Comparison of ENCODE assay signal across 26 cellular contexts in the genomic region with DNA sequence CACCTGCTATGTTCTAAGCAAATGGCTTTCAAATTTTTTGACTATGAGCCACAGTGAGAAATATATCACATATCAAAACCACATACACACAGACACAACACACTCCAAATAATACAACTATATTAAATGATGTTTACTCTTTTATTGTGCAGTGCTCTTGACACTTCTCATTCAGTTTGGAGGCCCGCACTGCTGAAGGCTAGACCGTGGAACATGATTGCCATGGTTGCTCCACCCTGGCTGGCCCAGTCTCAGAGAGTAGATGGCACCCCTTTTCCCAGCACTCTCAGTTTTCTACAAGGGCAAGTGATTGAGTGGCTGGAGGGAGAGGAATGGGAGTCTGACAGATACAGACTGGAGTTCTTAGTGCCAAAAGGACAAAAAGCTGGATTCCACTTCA.
"Had no signal": no experiment of that assay in that cellular context is flagged by ENCODE, and none has a peak within 500 bp of the region (broad histone marks: within the 10 kb centered on the region; RNA-seq: fewer than 3 reads in every experiment).

No MANE protein-coding gene starts in this region.

- DNase-seq: activated CD4-positive, alpha-beta T cell treated with anti-CD3 and anti-CD28 coated beads for 48 hours; activated CD4-positive, alpha-beta T cell treated with anti-CD3 and anti-CD28 coated beads, Interleukin-2, amount 50 U/mL, for 4 hours; activated CD4-positive, CD25-positive, alpha-beta regulatory T cell treated with anti-CD3 and anti-CD28 coated beads, Interleukin-2, amount 50 U/mL, for 72 hours; activated CD8-positive, alpha-beta memory T cell treated with anti-CD3 and anti-CD28 coated beads, Interleukin-2, amount 10 ng/mL, durations not matched to agents 7 days and 5 days; activated effector memory CD4-positive, alpha-beta T cell treated with Interleukin-2 at 50 U/mL for 16 hours; activated naive CD4-positive, alpha-beta T cell; activated naive CD8-positive, alpha-beta T cell treated with anti-CD3 and anti-CD28 coated beads, Interleukin-2, amount 50 U/mL, for 24 hours; activated T-cell treated with anti-CD3 and anti-CD28 coated beads, Interleukin-2, amount 50 U/mL, for 24 hours; amniotic stem cell; Kasumi-1; KBM-7; NCI-H1048; NCI-H1436; NCI-H1694 treated with DMSO at 0.1 percent for 48 hours; NCI-H2081 treated with DMSO at 0.1 percent for 48 hours; NCI-H446; Peyer's patch; SHP77 had no signal

- H3K4me1 ChIP-seq: Peyer's patch, SJSA1 had no signal

- H3K27me3 Mint-ChIP-seq: brain; central memory CD8-positive, alpha-beta T cell had no signal

- H3K9me3 Mint-ChIP-seq: activated naive CD4-positive, alpha-beta T cell treated with anti-CD3 and anti-CD28 coated beads, Interleukin-2, amount 50 U/mL, for 72 hours; activated naive CD8-positive, alpha-beta T cell treated with anti-CD3 and anti-CD28 coated beads, Interleukin-2, amount 50 U/mL, for 24 hours; activated T-cell treated with anti-CD3 and anti-CD28 coated beads, Interleukin-2, amount 50 U/mL, for 24 hours; activated T-helper 1 cell treated with anti-CD3 and anti-CD28 coated beads, Interleukin-12 subunit alpha, Interleukin-12 subunit beta, Interleukin-2, Interleukin-4 antibody, amounts not matched to agents 30 ng/mL and 10 ng/mL and 1 ng/mL, durations not matched to agents 14 hours and 24 hours and 36 hours; brain; central memory CD8-positive, alpha-beta T cell; T-helper 1 cell treated with Interleukin-12 subunit alpha and Interleukin-12 subunit beta and Interleukin-4 antibody, amounts not matched to agents 30 μg/mL and 1 μg/mL, for 36 hours; WTC11 had no signal

- H3K4me3 Mint-ChIP-seq: activated CD8-positive, alpha-beta memory T cell treated with anti-CD3 and anti-CD28 coated beads, Interleukin-2, amount 10 ng/mL, durations not matched to agents 7 days and 5 days; activated naive CD8-positive, alpha-beta T cell treated with anti-CD3 and anti-CD28 coated beads, Interleukin-2, amount 50 U/mL, for 24 hours; activated T-cell treated with anti-CD3 and anti-CD28 coated beads, Interleukin-2, amount 50 U/mL, for 24 hours; activated T-helper 1 cell treated with anti-CD3 and anti-CD28 coated beads, Interleukin-12 subunit alpha, Interleukin-12 subunit beta, Interleukin-2, Interleukin-4 antibody, amounts not matched to agents 30 ng/mL and 10 ng/mL and 1 ng/mL, durations not matched to agents 14 hours and 24 hours and 36 hours; brain; central memory CD8-positive, alpha-beta T cell; T-helper 1 cell treated with Interleukin-12 subunit alpha and Interleukin-12 subunit beta and Interleukin-4 antibody, amounts not matched to agents 30 μg/mL and 1 μg/mL, for 36 hours; WTC11 had no signal

- H3K27me3 ChIP-seq: Peyer's patch had no signal

- H3K27ac ChIP-seq: Peyer's patch, RWPE1, SJSA1 had no signal

- H3K27ac Mint-ChIP-seq: activated CD8-positive, alpha-beta memory T cell treated with anti-CD3 and anti-CD28 coated beads, Interleukin-2, amount 10 ng/mL, durations not matched to agents 7 days and 5 days; activated naive CD4-positive, alpha-beta T cell treated with anti-CD3 and anti-CD28 coated beads, Interleukin-2, amount 50 U/mL, for 72 hours; activated naive CD8-positive, alpha-beta T cell treated with anti-CD3 and anti-CD28 coated beads, Interleukin-2, amount 50 U/mL, for 24 hours; activated T-cell treated with anti-CD3 and anti-CD28 coated beads, Interleukin-2, amount 50 U/mL, for 24 hours; activated T-helper 1 cell treated with anti-CD3 and anti-CD28 coated beads, Interleukin-12 subunit alpha, Interleukin-12 subunit beta, Interleukin-2, Interleukin-4 antibody, amounts not matched to agents 30 ng/mL and 10 ng/mL and 1 ng/mL, durations not matched to agents 14 hours and 24 hours and 36 hours; brain; T-helper 1 cell treated with Interleukin-12 subunit alpha and Interleukin-12 subunit beta and Interleukin-4 antibody, amounts not matched to agents 30 μg/mL and 1 μg/mL, for 36 hours; WTC11 had no signal

- H3K36me3 ChIP-seq: Peyer's patch, SJSA1 had no signal

- H3K9me3 ChIP-seq: Peyer's patch, SJSA1 had no signal

- H3K4me3 ChIP-seq: Peyer's patch, SJSA1 had no signal

- H3K36me3 Mint-ChIP-seq: activated CD8-positive, alpha-beta memory T cell treated with anti-CD3 and anti-CD28 coated beads, Interleukin-2, amount 10 ng/mL, durations not matched to agents 7 days and 5 days; activated naive CD4-positive, alpha-beta T cell treated with anti-CD3 and anti-CD28 coated beads, Interleukin-2, amount 50 U/mL, for 72 hours; brain; WTC11 had no signal

- ATAC-seq: activated CD8-positive, alpha-beta memory T cell treated with anti-CD3 and anti-CD28 coated beads, Interleukin-2, amount 10 ng/mL, durations not matched to agents 7 days and 5 days; activated naive CD4-positive, alpha-beta T cell treated with anti-CD3 and anti-CD28 coated beads, Interleukin-2, amount 50 U/mL, for 72 hours; activated naive CD8-positive, alpha-beta T cell treated with anti-CD3 and anti-CD28 coated beads, Interleukin-2, amount 50 U/mL, for 24 hours; WTC11 had no signal

- H3K4me1 Mint-ChIP-seq: activated CD8-positive, alpha-beta memory T cell treated with anti-CD3 and anti-CD28 coated beads, Interleukin-2, amount 10 ng/mL, durations not matched to agents 7 days and 5 days; activated naive CD8-positive, alpha-beta T cell treated with anti-CD3 and anti-CD28 coated beads, Interleukin-2, amount 50 U/mL, for 24 hours; central memory CD8-positive, alpha-beta T cell had no signal
